1 cellular context compared by ENCODE assay signal in genomic region chr19:6737284-6737872, GRCh38.
TF ChIP-seq lines count a peak whose summit lies in the region.

TSS of gene GPR108 (minus strand) at chr19:6737580. CDS start at chr19:6737576, 4 bp downstream.

TF ChIP-seq in GM23338, 12 proteins besides CTCF, POLR2A, EP300 and RAD21 (continued from another document):
- no peak for TF ChIP-seq REST (IDR thresholded peaks at IDR 0.05; ENCODE audit: unreplicated experiment)
- peak; percentile 11; the same call in 1 of the 2 replicates for TF ChIP-seq POLR2AphosphoS5 (IDR thresholded peaks at IDR 0.05; ENCODE audit: low read depth)
- no peak for TF ChIP-seq ZNF331 (CRISPR knock-in tag; IDR thresholded peaks at IDR 0.05; ENCODE audit: low read depth)
- TF ChIP-seq JUNB (IDR thresholded peaks at IDR 0.05; ENCODE audit: unreplicated experiment), result no peak
